In the genomic region with DNA sequence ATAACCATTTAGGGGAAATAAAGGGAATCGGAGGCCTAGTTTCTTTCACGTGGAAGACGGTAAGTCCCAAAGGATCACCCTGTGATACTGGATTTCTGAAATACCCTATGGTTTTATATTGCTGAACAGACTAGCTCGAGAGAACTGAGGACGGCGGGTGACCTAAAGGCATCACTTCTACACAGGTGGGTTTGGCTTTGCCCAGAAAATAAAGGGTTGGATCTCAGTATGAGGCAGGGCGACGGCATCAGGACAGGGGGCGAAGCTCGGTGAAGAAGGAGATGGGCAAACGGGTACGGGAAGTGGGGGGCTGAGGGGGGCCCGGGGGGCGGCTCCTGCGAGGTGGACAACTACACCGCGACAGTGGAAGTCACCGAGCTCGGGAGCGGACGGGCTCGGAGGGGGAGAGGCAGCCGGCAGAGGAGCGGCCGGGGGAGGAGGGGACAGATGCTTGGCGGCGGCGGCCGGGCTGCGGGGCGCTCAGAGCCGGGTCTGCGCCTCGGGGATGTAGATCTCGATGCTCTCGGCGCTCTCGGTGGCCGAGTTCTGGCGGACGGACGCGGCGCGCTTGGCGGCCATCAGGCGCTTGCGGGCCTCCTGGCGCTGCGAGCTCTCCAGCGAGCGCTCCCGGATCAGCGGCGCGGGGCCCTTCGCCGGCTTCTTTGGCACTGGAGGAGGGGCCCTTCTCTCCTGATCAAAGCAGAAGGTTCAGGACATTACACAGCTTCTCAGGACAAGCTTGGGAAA, we compare ENCODE assay signal across 8 cellular contexts. TPM values are rescaled to one million over a fixed set of nuclear protein-coding genes. Genes with fewer than 3 reads are reported as not detected.
DNase-seq lines count a peak whose midpoint lies in the region.

No MANE protein-coding gene starts in this region.

- H3K9ac ChIP-seq in BLaER1 (no peak overlapping the region), skeletal muscle tissue (ENCODE audit: low read depth in 1 of 3, low read length in 3 of 3) (peak overlapping the region in 1 of 3 donors; percentile 33)

- H3K27me3 ChIP-seq in BLaER1 (peaks cover 30% of the 10 kb centered on the region), skeletal muscle tissue (ENCODE audit: control insufficient read depth in 3 of 3, insufficient read depth in 3 of 3, low read length in 3 of 3) (peaks cover 4 to 16% (median 7%) of the 10 kb centered on the region in 3 donors)

- DNase-seq in NCI-H1105 treated with DMSO at 0.1 percent for 48 hours (lab: John Stamatoyannopoulos, UW) = peak; percentile 33
- peak; percentile 76 for DNase-seq in astrocyte of the hippocampus (ENCODE audit: low read depth, low spot score)
- DNase-seq in NCI-H226 = no peak
- DNase-seq in D341Med (ENCODE audit: low spot score) = no peak
- no peak for DNase-seq in OCI-M1 (lab: John Stamatoyannopoulos, UW)

- H3K9me3 ChIP-seq in BLaER1 (no peaks in the 10 kb centered on the region), iPS-18c (ENCODE audit: control insufficient read depth, insufficient read depth, low read length) (no peaks in the 10 kb centered on the region), skeletal muscle tissue (ENCODE audit: control insufficient read depth in 3 of 3, low read length in 3 of 3) (no peaks in the 10 kb centered on the region)

- peak overlapping the region; percentile 94 for H3K4me2 ChIP-seq in BLaER1

- H3K4me1 ChIP-seq in BLaER1 (peaks cover 14% of the 10 kb centered on the region), skeletal muscle tissue (ENCODE audit: control insufficient read depth in 3 of 3, insufficient read depth in 3 of 3, low read length in 3 of 3) (peaks cover 0 to 4% (median 2%) of the 10 kb centered on the region in 3 donors)

- no peak overlapping the region for H3K27ac ChIP-seq in BLaER1
- H3K27ac ChIP-seq in skeletal muscle tissue (ENCODE audit: low read depth, low read length) = no peak overlapping the region

- H3K36me3 ChIP-seq in BLaER1 (no peaks in the 10 kb centered on the region), skeletal muscle tissue (ENCODE audit: control insufficient read depth in 3 of 3, insufficient read depth in 3 of 3, low read length in 3 of 3) (no peaks in the 10 kb centered on the region)

- H4K20me1 ChIP-seq in BLaER1 = no peaks in the 10 kb centered on the region

- H3K4me3 ChIP-seq in BLaER1 (peak overlapping the region; percentile 62), iPS-18c (ENCODE audit: insufficient read depth, low read depth, low read length) (peak overlapping the region; percentile 36), skeletal muscle tissue (ENCODE audit: low read length in 3 of 3) (peak overlapping the region; percentile 4 to 60 (median 43))

RNA-seq across cellular contexts. Expression of a gene that starts 48.9 kb away (rescaled TPM):
- total RNA-seq in skeletal muscle tissue = 55.3 TPM

Comparison
In these comparisons a context has a peak if more than half of its experiments do, and no peak if none do; other contexts are left out.
1. DNase-seq: peak in NCI-H1105 treated with DMSO at 0.1 percent for 48 hours (single experiment) and astrocyte of the hippocampus (single experiment); none in NCI-H226 (single experiment), D341Med (single experiment) and OCI-M1 (single experiment).
2. Peak in every context shown above with its lines, with median percentiles within 50 percentile points of each other: H3K4me3 ChIP-seq.